ENCODE assay signal across 22 cellular contexts in the genomic region with DNA sequence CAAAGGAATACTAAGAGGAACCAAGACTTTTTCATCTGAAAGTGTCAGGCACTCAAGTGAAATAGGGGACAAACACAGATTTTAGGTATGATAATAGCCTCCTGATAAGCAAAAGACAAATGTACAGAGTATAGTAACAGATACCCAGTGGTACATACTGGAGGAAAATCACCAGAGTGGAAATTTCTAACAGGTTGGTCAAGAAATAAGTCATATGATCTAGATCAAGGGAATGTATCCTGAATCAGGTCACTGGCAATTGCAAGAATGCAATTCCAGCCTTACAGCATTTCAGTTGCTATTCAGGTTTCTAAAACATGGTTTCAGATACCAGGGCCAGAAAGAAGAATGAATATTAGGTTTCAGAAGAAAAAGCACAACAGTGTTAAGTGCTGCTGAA.
"Had no signal": no experiment of that assay in that cellular context is flagged by ENCODE, and none has a peak within 500 bp of the region (broad histone marks: within the 10 kb centered on the region; RNA-seq: fewer than 3 reads in every experiment).

No MANE protein-coding gene starts in this region.

- H3K4me1 Mint-ChIP-seq: activated CD8-positive, alpha-beta memory T cell treated with anti-CD3 and anti-CD28 coated beads, Interleukin-2, amount 10 ng/mL, durations not matched to agents 7 days and 5 days; activated naive CD8-positive, alpha-beta T cell treated with anti-CD3 and anti-CD28 coated beads, Interleukin-2, amount 50 U/mL, for 24 hours had no signal

- H3K4me3 ChIP-seq: PC-9 had no signal

- H3K27ac ChIP-seq: KMS-11, PC-9 had no signal

- H3K36me3 Mint-ChIP-seq: activated CD8-positive, alpha-beta memory T cell treated with anti-CD3 and anti-CD28 coated beads, Interleukin-2, amount 10 ng/mL, durations not matched to agents 7 days and 5 days; activated naive CD4-positive, alpha-beta T cell treated with anti-CD3 and anti-CD28 coated beads, Interleukin-2, amount 50 U/mL, for 72 hours; WTC11 had no signal

- DNase-seq: activated CD4-positive, alpha-beta T cell treated with anti-CD3 and anti-CD28 coated beads for 48 hours; activated CD4-positive, alpha-beta T cell treated with anti-CD3 and anti-CD28 coated beads, Interleukin-2, amount 50 U/mL, for 4 hours; activated CD4-positive, CD25-positive, alpha-beta regulatory T cell treated with anti-CD3 and anti-CD28 coated beads, Interleukin-2, amount 50 U/mL, for 72 hours; activated CD8-positive, alpha-beta memory T cell treated with anti-CD3 and anti-CD28 coated beads, Interleukin-2, amount 10 ng/mL, durations not matched to agents 7 days and 5 days; activated effector memory CD4-positive, alpha-beta T cell treated with anti-CD3 and anti-CD28 coated beads, Interleukin-2, amount 50 U/mL, for 16 hours; activated naive CD4-positive, alpha-beta T cell treated with Interleukin-2 at 50 U/mL for 16 hours; activated naive CD8-positive, alpha-beta T cell treated with anti-CD3 and anti-CD28 coated beads, Interleukin-2, amount 50 U/mL, for 24 hours; activated T-cell treated with anti-CD3 and anti-CD28 coated beads, Interleukin-2, amount 50 U/mL, for 24 hours; cerebellar nuclear complex; NCI-H1092 treated with DMSO at 0.1 percent for 48 hours; NCI-H1417 treated with DMSO at 0.1 percent for 48 hours; NCI-H1694; NCI-H2029; NCI-H2107; NCI-H446; NCI-H524; SHP77 treated with DMSO at 0.1 percent for 48 hours had no signal

- H3K27ac Mint-ChIP-seq: activated CD8-positive, alpha-beta memory T cell treated with anti-CD3 and anti-CD28 coated beads, Interleukin-2, amount 10 ng/mL, durations not matched to agents 7 days and 5 days; activated naive CD4-positive, alpha-beta T cell treated with anti-CD3 and anti-CD28 coated beads, Interleukin-2, amount 50 U/mL, for 72 hours; activated naive CD8-positive, alpha-beta T cell treated with anti-CD3 and anti-CD28 coated beads, Interleukin-2, amount 50 U/mL, for 24 hours; activated T-cell treated with anti-CD3 and anti-CD28 coated beads, Interleukin-2, amount 50 U/mL, for 24 hours; T-helper 1 cell treated with Interleukin-12 subunit alpha and Interleukin-12 subunit beta and Interleukin-4 antibody, amounts not matched to agents 30 μg/mL and 1 μg/mL, for 36 hours; WTC11 had no signal

- H3K9me3 Mint-ChIP-seq: activated naive CD4-positive, alpha-beta T cell treated with anti-CD3 and anti-CD28 coated beads, Interleukin-2, amount 50 U/mL, for 72 hours; activated naive CD8-positive, alpha-beta T cell treated with anti-CD3 and anti-CD28 coated beads, Interleukin-2, amount 50 U/mL, for 24 hours; activated T-cell treated with anti-CD3 and anti-CD28 coated beads, Interleukin-2, amount 50 U/mL, for 24 hours; T-helper 1 cell treated with Interleukin-12 subunit alpha and Interleukin-12 subunit beta and Interleukin-4 antibody, amounts not matched to agents 30 μg/mL and 1 μg/mL, for 36 hours; WTC11 had no signal

- H3K4me3 Mint-ChIP-seq: activated CD8-positive, alpha-beta memory T cell treated with anti-CD3 and anti-CD28 coated beads, Interleukin-2, amount 10 ng/mL, durations not matched to agents 7 days and 5 days; activated naive CD8-positive, alpha-beta T cell treated with anti-CD3 and anti-CD28 coated beads, Interleukin-2, amount 50 U/mL, for 24 hours; activated T-cell treated with anti-CD3 and anti-CD28 coated beads, Interleukin-2, amount 50 U/mL, for 24 hours; T-helper 1 cell treated with Interleukin-12 subunit alpha and Interleukin-12 subunit beta and Interleukin-4 antibody, amounts not matched to agents 30 μg/mL and 1 μg/mL, for 36 hours; WTC11 had no signal
